Comparison of ENCODE assay signal across 26 cellular contexts in genomic region chr22:50039669-50040458, GRCh38. TPM values are rescaled to one million over a fixed set of nuclear protein-coding genes. Genes with fewer than 3 reads are reported as not detected.
DNase-seq lines count a peak whose midpoint lies in the region; ATAC-seq and TF ChIP-seq lines count a peak whose summit lies in the region.
"Had no signal": no experiment of that assay in that cellular context is flagged by ENCODE, and none has a peak within 500 bp of the region (broad histone marks: within the 10 kb centered on the region; RNA-seq: fewer than 3 reads in every experiment).

No MANE protein-coding gene starts in this region.

- peaks cover 4% of the 10 kb centered on the region for H3K27me3 Mint-ChIP-seq in chondrocyte (ENCODE audit: low read depth)

- H3K18ac ChIP-seq in neuronal stem cell (ENCODE audit: low read length), result peak overlapping the region; percentile 13

- no peaks in the 10 kb centered on the region for H3K79me1 ChIP-seq in neuronal stem cell (ENCODE audit: low read depth, low read length)

- H2BK12ac ChIP-seq in neuronal stem cell (ENCODE audit: low read length), result no peak overlapping the region

- no peak overlapping the region for H4K8ac ChIP-seq in neuronal stem cell (ENCODE audit: low read depth, low read length)

- no peak overlapping the region for H2BK5ac ChIP-seq in neuronal stem cell (ENCODE audit: low read length)

- no peak overlapping the region for H3K4me3 Mint-ChIP-seq in chondrocyte (ENCODE audit: unreplicated experiment)
- H3K4me3 Mint-ChIP-seq: CD8-positive, alpha-beta T cell; H9; HFFc6 had no signal

- no peak overlapping the region for H2BK120ac ChIP-seq in neuronal stem cell (ENCODE audit: low read depth, low read length)

- peak overlapping the region; percentile 46 for H3K23ac ChIP-seq in neuronal stem cell (ENCODE audit: low read depth, low read length, poor library complexity)

- in situ Hi-C loops in G401 (cut with HindIII; ENCODE audit: low sequenced_read_pairs), result no loop called here

- no peak overlapping the region for H3K9ac ChIP-seq in neuronal stem cell (ENCODE audit: low read depth, low read length, poor library complexity)
- H3K9ac ChIP-seq: KMS-11 had no signal

- no peaks in the 10 kb centered on the region for H3K4me1 Mint-ChIP-seq in chondrocyte (ENCODE audit: low read depth)
- H3K4me1 Mint-ChIP-seq: H9 had no signal

- peak overlapping the region; percentile 61 for H2BK15ac ChIP-seq in neuronal stem cell (ENCODE audit: low read length)

- H3K36me3 ChIP-seq in neuronal stem cell (replicated peaks in 1 of 2; ENCODE audit: control insufficient read depth in 2 of 2, insufficient read depth in 2 of 2, low read length in 2 of 2) (no peaks in the 10 kb centered on the region), aorta (ENCODE audit: control insufficient read depth in 1 of 2, insufficient read depth in 2 of 2, low read length in 1 of 2) (no peaks in the 10 kb centered on the region)

- WGBS in neuronal stem cell (ENCODE audit: extremely low coverage in 2 of 2, insufficient read length in 2 of 2, insufficient replicate concordance in 1 of 2), 2 donors, result no CpG with 5 or more reads among the region's 29 CpGs
- 93 to 94% methylated on average over 29 of the region's 29 CpGs for WGBS in aorta, 2 donors

- no peak for TF ChIP-seq CTCF in chondrocyte (IDR thresholded peaks at IDR 0.05)

- H3K27ac ChIP-seq in neuronal stem cell (replicated peaks; ENCODE audit: low read length) (no peak overlapping the region), aorta (ENCODE audit: low read depth in 1 of 2, low read length in 2 of 2) (no peak overlapping the region)
- H3K27ac ChIP-seq: KMS-11, PC-9 had no signal

- no peaks in the 10 kb centered on the region for H3K4me1 ChIP-seq in neuronal stem cell (ENCODE audit: control insufficient read depth in 2 of 2, insufficient read depth in 1 of 2, low read depth in 1 of 2, low read length in 2 of 2)
- H3K4me1 ChIP-seq in aorta (ENCODE audit: control insufficient read depth in 1 of 2, insufficient read depth in 2 of 2, low read length in 2 of 2), result no peaks in the 10 kb centered on the region

- peaks cover 24% of the 10 kb centered on the region for H3K9me3 Mint-ChIP-seq in chondrocyte (ENCODE audit: low read depth)

- peaks cover 7 to 9% of the 10 kb centered on the region in 2 donors for H3K9me3 ChIP-seq in neuronal stem cell (replicated peaks in 1 of 2; ENCODE audit: control insufficient read depth in 2 of 2, insufficient read depth in 1 of 2, low read depth in 1 of 2, low read length in 2 of 2)
- peaks cover 6% of the 10 kb centered on the region for H3K9me3 ChIP-seq in aorta (ENCODE audit: control insufficient read depth, low read length)

- H3K4me2 ChIP-seq in neuronal stem cell (ENCODE audit: insufficient read depth, low read length, poor library complexity, severe bottlenecking), result no peak overlapping the region
- H3K4me2 ChIP-seq: KMS-11, PC-9 had no signal

- peak; percentile 26 for DNase-seq in Right ventricle myocardium superior
- no peak for DNase-seq in left cardiac atrium
- DNase-seq in chondrocyte (ENCODE audit: low spot score), result peak; percentile 62
- DNase-seq in neuronal stem cell (ENCODE audit: low spot score), result no peak
- DNase-seq in aorta, result peak; percentile 32 to 48
- no peak for DNase-seq in midbrain (lab: John Stamatoyannopoulos, UW)
- no peak for DNase-seq in G401 (ENCODE audit: low spot score)
- DNase-seq: AML-193; C1 segment of cervical spinal cord; Calu3; CD8-positive, alpha-beta T cell; DMS153; H9; HFFc6; NCI-H1105; NCI-H146; NCI-H226; NCI-H510A treated with DMSO at 0.1 percent for 48 hours; PC-9; RPMI8226; SIG-M5 had no signal

- H3K36me3 Mint-ChIP-seq in chondrocyte (ENCODE audit: low read depth), result peaks cover 6% of the 10 kb centered on the region
- H3K36me3 Mint-ChIP-seq: CD8-positive, alpha-beta T cell had no signal

- H3K4ac ChIP-seq in neuronal stem cell (ENCODE audit: low read length), result no peak overlapping the region

- peak overlapping the region in 1 of 2 donors; percentile 63 for H3K4me3 ChIP-seq in neuronal stem cell (ENCODE audit: low read length in 2 of 2)
- H3K4me3 ChIP-seq in aorta (ENCODE audit: low read length in 2 of 2), result no peak overlapping the region
- H3K4me3 ChIP-seq: PC-9 had no signal

- no peak overlapping the region for H3K27ac Mint-ChIP-seq in chondrocyte (ENCODE audit: unreplicated experiment)
- H3K27ac Mint-ChIP-seq: CD8-positive, alpha-beta T cell; H9; HFFc6 had no signal

- H2AK5ac ChIP-seq in neuronal stem cell (ENCODE audit: low read depth, low read length), result no peak overlapping the region

- H4K91ac ChIP-seq in neuronal stem cell (ENCODE audit: low read depth, low read length, poor library complexity), result no peak overlapping the region

- peaks cover 0 to 2% (median 2%) of the 10 kb centered on the region in 3 experiments for H3K27me3 ChIP-seq in neuronal stem cell (ENCODE audit: control insufficient read depth in 3 of 3, insufficient read depth in 3 of 3, low read depth in 1 of 3, low read length in 3 of 3)
- no peaks in the 10 kb centered on the region for H3K27me3 ChIP-seq in aorta (ENCODE audit: control insufficient read depth in 1 of 2, insufficient read depth in 2 of 2, low read length in 1 of 2)

- H2AFZ ChIP-seq in neuronal stem cell (ENCODE audit: low read length), result no peak overlapping the region
- H2AFZ ChIP-seq: PC-9 had no signal

- H3K14ac ChIP-seq in neuronal stem cell (ENCODE audit: low read length), result no peak overlapping the region

- intact Hi-C loops in Right ventricle myocardium superior (cut with DNase I), result loop anchor here (10.0 kb wide), 1 partner anchor 265 kb away; no protein-coding TSS in a partner anchor
- intact Hi-C loops in left cardiac atrium (cut with DNase I), result no loop called here
- intact Hi-C loops in aorta (cut with DNase I), result loop anchor here (2.0 to 10.0 kb wide), 2 partner anchors 35 to 275 kb away; no protein-coding TSS in a partner anchor

- ATAC-seq in Right ventricle myocardium superior (ENCODE audit: poor library complexity) (no peak), left cardiac atrium (no peak), aorta (ENCODE audit: low FRiP score) (no peak), GM21381 (IDR thresholded peaks at IDR 0.05; ENCODE audit: unreplicated experiment) (no peak)
- ATAC-seq: CD8-positive, alpha-beta T cell; SK-N-SH treated with all-trans-retinoic acid at 6 μM for 48 hours had no signal

RNA-seq across cellular contexts. Expression of gene TTLL8, which starts 18.2 kb away (rescaled TPM):
- total RNA-seq in Right ventricle myocardium superior, result not detected
- total RNA-seq in left cardiac atrium, result not detected
- not detected in 3 replicates for total RNA-seq in chondrocyte
- polyA plus RNA-seq in neuronal stem cell (2013, experiment 1 of 2), result 0.06 TPM
- 0.01 TPM for polyA plus RNA-seq in neuronal stem cell (2013, experiment 2 of 2)
- not detected for total RNA-seq in aorta
- polyA plus RNA-seq in aorta, result not detected
- not detected in 2 replicates for total RNA-seq in G401 (2014; rRNA removed; shearing (Covaris generic))
- total RNA-seq: A172; Calu3; CD8-positive, alpha-beta T cell; H9; HFFc6; PC-9 had no signal
- polyA plus RNA-seq: AG04450 had no signal

RNA-seq across cellular contexts. Expression of gene IL17REL, which starts 27.3 kb away (rescaled TPM):
- total RNA-seq in Right ventricle myocardium superior (not detected), left cardiac atrium (not detected), chondrocyte (0.17 to 0.23 TPM in 2 of 3 replicates, not detected in the other), aorta (not detected)
- 0.07 TPM for polyA plus RNA-seq in neuronal stem cell (2013, experiment 1 of 2)
- 0.07 TPM for polyA plus RNA-seq in neuronal stem cell (2013, experiment 2 of 2)
- under 1 TPM in 1 of 2 donors, not detected in 1; 0.05 TPM for polyA plus RNA-seq in aorta
- not detected in 2 replicates for total RNA-seq in G401 (2014; rRNA removed; shearing (Covaris generic))
- total RNA-seq: A172; Calu3; CD8-positive, alpha-beta T cell; HFFc6; PC-9 had no signal
- polyA plus RNA-seq: AG04450 had no signal

RNA-seq across cellular contexts. Expression of gene MLC1, which starts 45.4 kb away (rescaled TPM):
- total RNA-seq in Right ventricle myocardium superior (0.46 TPM), left cardiac atrium (under 1 TPM; 0.29 to 0.41 TPM), chondrocyte (0.38 to 0.77 TPM (median 0.50 TPM) in 3 replicates), aorta (under 1 TPM; 0.16 to 0.39 TPM)
- 0.07 TPM for polyA plus RNA-seq in neuronal stem cell (2013, experiment 1 of 2)
- 0.04 TPM for polyA plus RNA-seq in neuronal stem cell (2013, experiment 2 of 2)
- 1 to 10 TPM in 1 of 2 donors, not detected in 1; 2.1 TPM for polyA plus RNA-seq in aorta
- not detected in 2 replicates for total RNA-seq in G401 (2014; rRNA removed; shearing (Covaris generic))
- total RNA-seq: Calu3, H9, HFFc6, PC-9 had no signal

RNA-seq across cellular contexts. Expression of gene MOV10L1, which starts 49.9 kb away (rescaled TPM):
- total RNA-seq in Right ventricle myocardium superior (not detected), left cardiac atrium (1 to 10 TPM in 1 of 2 donors, under 1 TPM in 1; 0.71 to 1.2 TPM), chondrocyte (0.51 to 1.1 TPM (median 1.1 TPM) in 3 replicates), aorta (1 to 10 TPM in 1 of 2 donors, under 1 TPM in 1; 0.10 to 3.2 TPM)
- 0.03 TPM for polyA plus RNA-seq in neuronal stem cell (2013, experiment 1 of 2)
- 0.07 TPM for polyA plus RNA-seq in neuronal stem cell (2013, experiment 2 of 2)
- 1 to 10 TPM; 1.5 to 4.2 TPM for polyA plus RNA-seq in aorta
- not detected in 2 replicates for total RNA-seq in G401 (2014; rRNA removed; shearing (Covaris generic))
- total RNA-seq: Calu3; CD8-positive, alpha-beta T cell; H9; PC-9 had no signal

Comparison
In these comparisons a context has a peak if more than half of its experiments do, and no peak if none do; other contexts are left out.
1. DNase-seq: peak in Right ventricle myocardium superior (single experiment), chondrocyte (single experiment) and aorta (2 of 2); none in left cardiac atrium (single experiment), neuronal stem cell (single experiment), midbrain (single experiment) and G401 (single experiment).
2. intact Hi-C loops: an anchor here in Right ventricle myocardium superior (10.0 kb wide) and aorta (2.0 to 10.0 kb wide); none called in left cardiac atrium.